ENCODE assay signal across 8 cellular contexts in the genomic region with DNA sequence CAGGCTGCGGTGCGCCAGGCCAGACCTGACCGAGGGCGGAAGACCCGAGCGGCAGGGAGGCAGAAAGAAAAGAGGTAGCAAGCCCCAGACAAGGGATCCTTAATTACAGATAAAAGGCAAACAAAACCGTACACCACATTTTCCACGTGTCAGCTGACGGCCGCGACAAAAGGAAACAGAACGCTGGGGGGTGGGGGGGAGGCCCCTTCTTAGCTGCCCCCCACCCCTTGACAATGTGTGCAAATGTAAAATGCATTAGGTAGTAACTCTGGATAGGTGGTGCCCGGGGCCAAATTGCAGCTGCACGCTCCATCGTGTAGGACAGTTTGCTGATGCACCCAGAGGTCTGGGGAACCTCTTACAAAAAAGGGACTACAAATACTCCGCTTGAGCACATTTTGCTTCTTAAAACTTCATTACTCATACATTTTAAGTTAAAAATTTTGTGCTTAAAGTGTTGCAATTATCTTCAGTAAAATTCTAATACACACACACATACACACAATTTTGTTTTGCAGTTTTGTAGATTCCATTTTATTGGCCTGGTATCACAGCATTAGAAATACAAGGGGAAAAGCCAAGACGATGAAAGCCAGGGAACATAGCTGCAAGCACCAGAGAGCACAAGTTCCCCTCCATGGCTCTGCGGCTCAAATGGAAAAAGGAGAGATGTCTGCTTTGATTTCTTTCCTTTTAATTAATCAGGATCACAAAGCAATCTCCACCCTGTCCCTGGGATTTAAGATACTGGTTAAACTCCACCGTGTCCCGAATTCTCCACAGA.
DNase-seq lines count a peak whose midpoint lies in the region; ATAC-seq lines count a peak whose summit lies in the region.

No MANE protein-coding gene starts in this region.

- no peaks in the 10 kb centered on the region for H3K36me3 ChIP-seq in iPS-20b (ENCODE audit: insufficient read depth, low read depth, low read length)

- peaks cover 35% of the 10 kb centered on the region; the same call in 1 of the 2 replicates for H3K4me1 ChIP-seq in iPS-20b (ENCODE audit: insufficient read depth, low read length)

- no peaks in the 10 kb centered on the region for H3K9me3 Mint-ChIP-seq in activated CD8-positive, alpha-beta memory T cell treated with anti-CD3 and anti-CD28 coated beads, Interleukin-2, amount 10 ng/mL, durations not matched to agents 7 days and 5 days (ENCODE audit: low read depth)
- no peaks in the 10 kb centered on the region for H3K9me3 Mint-ChIP-seq in activated naive CD8-positive, alpha-beta T cell treated with anti-CD3 and anti-CD28 coated beads, Interleukin-2, amount 50 U/mL, for 24 hours
- H3K9me3 Mint-ChIP-seq in stimulated activated naive CD8-positive, alpha-beta T cell treated with anti-CD3 and anti-CD28 coated beads, Interleukin-15, amount 100 ng/mL, for 72 hours: no peaks in the 10 kb centered on the region

- no peak overlapping the region for H3K27ac ChIP-seq in iPS-20b (ENCODE audit: low read length)

- peaks cover 10% of the 10 kb centered on the region for H3K4me1 Mint-ChIP-seq in activated CD8-positive, alpha-beta memory T cell treated with anti-CD3 and anti-CD28 coated beads, Interleukin-2, amount 10 ng/mL, durations not matched to agents 7 days and 5 days
- H3K4me1 Mint-ChIP-seq in activated naive CD8-positive, alpha-beta T cell treated with anti-CD3 and anti-CD28 coated beads, Interleukin-2, amount 50 U/mL, for 24 hours: peaks cover 21% of the 10 kb centered on the region
- peaks cover 11% of the 10 kb centered on the region for H3K4me1 Mint-ChIP-seq in stimulated activated naive CD8-positive, alpha-beta T cell treated with anti-CD3 and anti-CD28 coated beads, Interleukin-15, amount 100 ng/mL, for 72 hours

- peak overlapping the region; percentile 67 for H3K4me3 ChIP-seq in iPS-20b (ENCODE audit: low read length)

- CTCF ChIA-PET in activated CD8-positive, alpha-beta memory T cell treated with anti-CD3 and anti-CD28 coated beads, Interleukin-2, amount 10 ng/mL, durations not matched to agents 7 days and 5 days (lab: Charles Lee): no interaction called here

- peaks cover 54% of the 10 kb centered on the region for H3K27me3 Mint-ChIP-seq in activated CD8-positive, alpha-beta memory T cell treated with anti-CD3 and anti-CD28 coated beads, Interleukin-2, amount 10 ng/mL, durations not matched to agents 7 days and 5 days
- H3K27me3 Mint-ChIP-seq in activated naive CD8-positive, alpha-beta T cell treated with anti-CD3 and anti-CD28 coated beads, Interleukin-2, amount 50 U/mL, for 24 hours: peaks cover 45% of the 10 kb centered on the region
- H3K27me3 Mint-ChIP-seq in stimulated activated naive CD8-positive, alpha-beta T cell treated with anti-CD3 and anti-CD28 coated beads, Interleukin-15, amount 100 ng/mL, for 72 hours: peaks cover 74% of the 10 kb centered on the region

- peak; percentile 27 for ATAC-seq in activated CD8-positive, alpha-beta memory T cell treated with anti-CD3 and anti-CD28 coated beads, Interleukin-2, amount 10 ng/mL, durations not matched to agents 7 days and 5 days
- ATAC-seq in HG03354 (IDR thresholded peaks at IDR 0.05; ENCODE audit: poor library complexity, severe bottlenecking, unreplicated experiment): peak; percentile 20
- ATAC-seq in activated naive CD8-positive, alpha-beta T cell treated with anti-CD3 and anti-CD28 coated beads, Interleukin-2, amount 50 U/mL, for 24 hours: peak; percentile 34
- ATAC-seq in stimulated activated naive CD8-positive, alpha-beta T cell treated with anti-CD3 and anti-CD28 coated beads, Interleukin-15, amount 100 ng/mL, for 72 hours: peak; percentile 36

- peaks cover 43% of the 10 kb centered on the region for H3K27me3 ChIP-seq in iPS-20b (ENCODE audit: insufficient read depth, low read length)

- DNase-seq in activated CD8-positive, alpha-beta memory T cell treated with anti-CD3 and anti-CD28 coated beads, Interleukin-2, amount 10 ng/mL, durations not matched to agents 7 days and 5 days: no peak
- DNase-seq in activated CD8-positive, alpha-beta memory T cell treated with anti-CD3 and anti-CD28 coated beads for 24 hours: no peak
- DNase-seq in activated naive CD8-positive, alpha-beta T cell treated with anti-CD3 and anti-CD28 coated beads, Interleukin-2, amount 50 U/mL, for 24 hours: peak; percentile 18
- no peak for DNase-seq in stimulated activated naive CD8-positive, alpha-beta T cell treated with anti-CD3 and anti-CD28 coated beads, Interleukin-15, amount 100 ng/mL, for 72 hours
- DNase-seq in kidney tubule cell (ENCODE audit: low spot score) (no peak), T-helper 9 cell (no peak)

- H3K4me3 Mint-ChIP-seq in activated CD8-positive, alpha-beta memory T cell treated with anti-CD3 and anti-CD28 coated beads, Interleukin-2, amount 10 ng/mL, durations not matched to agents 7 days and 5 days: peak overlapping the region; percentile 51
- peak overlapping the region; percentile 62 for H3K4me3 Mint-ChIP-seq in activated naive CD8-positive, alpha-beta T cell treated with anti-CD3 and anti-CD28 coated beads, Interleukin-2, amount 50 U/mL, for 24 hours
- H3K4me3 Mint-ChIP-seq in stimulated activated naive CD8-positive, alpha-beta T cell treated with anti-CD3 and anti-CD28 coated beads, Interleukin-15, amount 100 ng/mL, for 72 hours: peak overlapping the region; percentile 45 to 83

- no peaks in the 10 kb centered on the region for H3K36me3 Mint-ChIP-seq in activated CD8-positive, alpha-beta memory T cell treated with anti-CD3 and anti-CD28 coated beads, Interleukin-2, amount 10 ng/mL, durations not matched to agents 7 days and 5 days
- H3K36me3 Mint-ChIP-seq in activated naive CD8-positive, alpha-beta T cell treated with anti-CD3 and anti-CD28 coated beads, Interleukin-2, amount 50 U/mL, for 24 hours (ENCODE audit: low read depth): no peaks in the 10 kb centered on the region

- peak overlapping the region; percentile 57; the same call in 1 of the 2 replicates for H3K9ac ChIP-seq in iPS-20b (ENCODE audit: low read depth, low read length)

- H3K27ac Mint-ChIP-seq in activated CD8-positive, alpha-beta memory T cell treated with anti-CD3 and anti-CD28 coated beads, Interleukin-2, amount 10 ng/mL, durations not matched to agents 7 days and 5 days: no peak overlapping the region
- no peak overlapping the region for H3K27ac Mint-ChIP-seq in activated naive CD8-positive, alpha-beta T cell treated with anti-CD3 and anti-CD28 coated beads, Interleukin-2, amount 50 U/mL, for 24 hours
- no peak overlapping the region for H3K27ac Mint-ChIP-seq in stimulated activated naive CD8-positive, alpha-beta T cell treated with anti-CD3 and anti-CD28 coated beads, Interleukin-15, amount 100 ng/mL, for 72 hours

- no peaks in the 10 kb centered on the region for H3K9me3 ChIP-seq in iPS-20b (ENCODE audit: insufficient read depth, low read depth, low read length)
